38 cellular contexts compared by ENCODE assay signal in genomic region chr3:193333229-193333628, GRCh38. TPM values are rescaled to one million over a fixed set of nuclear protein-coding genes. Genes with fewer than 3 reads are reported as not detected.
"Had no signal": no experiment of that assay in that cellular context is flagged by ENCODE, and none has a peak within 500 bp of the region (broad histone marks: within the 10 kb centered on the region; RNA-seq: fewer than 3 reads in every experiment).

No MANE protein-coding gene starts in this region.

- H2AFZ ChIP-seq: neural progenitor cell, parathyroid adenoma had no signal

- ATAC-seq: left lung; lower lobe of right lung; natural killer cell; psoas muscle; right lobe of liver; stimulated activated memory B cell treated with anti-CD40 and anti-IgM and Interleukin-4, amounts not matched to agents 10 μg/mL and 1 μg/mL and 100 μg/mL, for 72 hours; stimulated activated naive CD8-positive, alpha-beta T cell treated with anti-CD3 and anti-CD28 coated beads, Interleukin-15, amount 100 ng/mL, for 72 hours had no signal

- H3K27me3 ChIP-seq: left lung, neural progenitor cell, neutrophil, right atrium auricular region, right lobe of liver, tibial nerve, uterus had no signal

- H3K4me1 Mint-ChIP-seq: mesothelial cell of epicardium; naive B cell; natural killer cell; neural progenitor cell; stimulated activated memory B cell treated with anti-CD40 and anti-IgM and Interleukin-4, amounts not matched to agents 10 μg/mL and 1 μg/mL and 100 μg/mL, for 72 hours; stimulated activated naive CD8-positive, alpha-beta T cell treated with anti-CD3 and anti-CD28 coated beads, Interleukin-15, amount 100 ng/mL, for 72 hours had no signal

- H3K27me3 Mint-ChIP-seq: stimulated activated memory B cell treated with anti-CD40 and anti-IgM and Interleukin-4, amounts not matched to agents 10 μg/mL and 1 μg/mL and 100 μg/mL, for 72 hours; type B pancreatic cell had no signal

- H3K36me3 ChIP-seq: left lung, lower lobe of right lung, neural progenitor cell, neutrophil, right atrium auricular region, right lobe of liver, tibial nerve, uterus had no signal

- H3K4me3 ChIP-seq: left lung, lower lobe of right lung, neural progenitor cell, psoas muscle, right atrium auricular region, right lobe of liver, smooth muscle cell, tibial nerve, uterus had no signal

- DNase-seq: hypothalamus; kidney glomerular epithelial cell; left cardiac atrium; left lung; lower lobe of right lung; mammary epithelial cell; mesenchymal stem cell; naive B cell; natural killer cell; nephron progenitor cell; occipital lobe; psoas muscle; right lobe of liver; stimulated activated CD4-positive, alpha-beta T cell treated with anti-CD3 and anti-CD28 coated beads, Interleukin-1b, Interleukin-23, amount 100 ng/mL, for 48 hours; stimulated activated CD4-positive, alpha-beta T cell treated with anti-CD3 and anti-CD28 coated beads, Interleukin-2, amount 100 ng/mL, for 48 hours; stimulated activated CD4-positive, alpha-beta T cell treated with anti-CD3 and anti-CD28 coated beads, Interleukin-4, amount 100 ng/mL, for 4 hours; stimulated activated CD8-positive, alpha-beta memory T cell treated with anti-CD3 and anti-CD28 coated beads, Interleukin-4, amount 100 ng/mL, for 48 hours; stimulated activated naive CD4-positive, alpha-beta T cell treated with Interleukin-2 at 50 U/mL for 16 hours; stimulated activated naive CD8-positive, alpha-beta T cell treated with anti-CD3 and anti-CD28 coated beads, Interleukin-15, amount 100 ng/mL, for 72 hours; substantia nigra; uterus had no signal

- H3K9me3 Mint-ChIP-seq: mesothelial cell of epicardium, type B pancreatic cell had no signal

- H3K9ac ChIP-seq: neural progenitor cell, parathyroid adenoma had no signal

- H3K27ac Mint-ChIP-seq: mesothelial cell of epicardium; naive B cell; natural killer cell; nephron progenitor cell; neural progenitor cell; stimulated activated memory B cell treated with anti-CD40 and anti-IgM and Interleukin-4, amounts not matched to agents 10 μg/mL and 1 μg/mL and 100 μg/mL, for 72 hours; stimulated activated naive CD8-positive, alpha-beta T cell treated with anti-CD3 and anti-CD28 coated beads, Interleukin-15, amount 100 ng/mL, for 72 hours; type B pancreatic cell had no signal

- H3K4me1 ChIP-seq: left lung, lower lobe of right lung, neural progenitor cell, parathyroid adenoma, psoas muscle, right atrium auricular region, right lobe of liver, tibial nerve, uterus had no signal

- H3K4me2 ChIP-seq: neural progenitor cell, smooth muscle cell had no signal

- FAIRE-seq: keratinocyte had no signal

- H3K36me3 Mint-ChIP-seq: mesothelial cell of epicardium; naive B cell; natural killer cell; neural progenitor cell; stimulated activated memory B cell treated with anti-CD40 and anti-IgM and Interleukin-4, amounts not matched to agents 10 μg/mL and 1 μg/mL and 100 μg/mL, for 72 hours; type B pancreatic cell had no signal

- H3K79me2 ChIP-seq: parathyroid adenoma had no signal

- H3K9me3 ChIP-seq: left lung, lower lobe of right lung, neutrophil, psoas muscle, right atrium auricular region, right lobe of liver, uterus had no signal

- H3K4me3 Mint-ChIP-seq: mesothelial cell of epicardium; naive B cell; natural killer cell; nephron progenitor cell; neural progenitor cell; stimulated activated memory B cell treated with anti-CD40 and anti-IgM and Interleukin-4, amounts not matched to agents 10 μg/mL and 1 μg/mL and 100 μg/mL, for 72 hours; stimulated activated naive CD8-positive, alpha-beta T cell treated with anti-CD3 and anti-CD28 coated beads, Interleukin-15, amount 100 ng/mL, for 72 hours; type B pancreatic cell had no signal

- H3K27ac ChIP-seq: left lung, lower lobe of right lung, neural progenitor cell, neutrophil, parathyroid adenoma, psoas muscle, right atrium auricular region, right lobe of liver, tibial nerve, uterus had no signal

RNA-seq across cellular contexts. Expression of gene ATP13A5, which starts 45.3 kb away (rescaled TPM):
- total RNA-seq: left cardiac atrium, liver, mesothelial cell of epicardium, mononuclear cell, natural killer cell, osteocyte, posterior vena cava, psoas muscle, renal cortical epithelial cell, right atrium auricular region, right lobe of liver, skeletal muscle tissue, smooth muscle cell, ureter, uterus had no signal
- polyA plus RNA-seq: keratinocyte, mammary epithelial cell, smooth muscle cell had no signal
